ENCODE assay signal across 25 cellular contexts in genomic region chr5:81773574-81773973, GRCh38. TPM values are rescaled to one million over a fixed set of nuclear protein-coding genes. Genes with fewer than 3 reads are reported as not detected.
A peak's percentile ranks its signal among the peaks of the same experiment; 100 is the strongest.
DNase-seq lines count a peak whose midpoint lies in the region; ATAC-seq, FAIRE-seq and TF ChIP-seq lines count a peak whose summit lies in the region.
"Had no signal": no experiment of that assay in that cellular context is flagged by ENCODE, and none has a peak within 500 bp of the region (broad histone marks: within the 10 kb centered on the region; RNA-seq: fewer than 3 reads in every experiment).

No MANE protein-coding gene starts in this region.

- BruUV-seq in K562 (replicated peaks; lab: Mats Ljungman, UMichigan): no TSS peak

- no peaks in the 10 kb centered on the region for H3K9me3 Mint-ChIP-seq in osteocyte (ENCODE audit: unreplicated experiment)
- H3K9me3 Mint-ChIP-seq: activated naive CD4-positive, alpha-beta T cell treated with anti-CD3 and anti-CD28 coated beads for 36 hours; activated T-cell treated with anti-CD3 and anti-CD28 coated beads, Interleukin-2, amount 50 U/mL, for 4 hours; CD4-positive, alpha-beta T cell; central memory CD8-positive, alpha-beta T cell had no signal

- peak; percentile 63 for FAIRE-seq in K562 (lab: Jason Lieb, UNC)
- FAIRE-seq: GM18507, keratinocyte had no signal

- H3K9me2 ChIP-seq in MM.1S (replicated peaks; ENCODE audit: insufficient read depth, low read length): no peaks in the 10 kb centered on the region

- no peak for TF ChIP-seq POLR2A in K562 (conservative IDR thresholded peaks at IDR 0.05)
- no peak for TF ChIP-seq POLR2A in thyroid gland (IDR thresholded peaks at IDR 0.05)

- H2AFZ ChIP-seq in MM.1S (ENCODE audit: low read length): no peak overlapping the region
- H2AFZ ChIP-seq in K562 (ENCODE audit: low read depth, low read length): peak overlapping the region; percentile 72

- peak overlapping the region; percentile 67 for H3K27ac Mint-ChIP-seq in osteocyte (ENCODE audit: unreplicated experiment)
- H3K27ac Mint-ChIP-seq: activated naive CD4-positive, alpha-beta T cell treated with anti-CD3 and anti-CD28 coated beads for 36 hours; CD4-positive, alpha-beta T cell; H9 had no signal

- no peak overlapping the region for H3K9ac ChIP-seq in MM.1S (ENCODE audit: low read length)
- H3K9ac ChIP-seq in K562 (ENCODE audit: insufficient read depth in 1 of 2, low read depth in 2 of 2, low read length in 2 of 2): 0 out of 4 replicates have a peak overlapping the region, but pooled peaks of 1 of the 2 experiments have one; percentile 11

- H3K9me3 ChIP-seq in MM.1S (replicated peaks; ENCODE audit: insufficient read depth, low read length) (no peaks in the 10 kb centered on the region), K562 (replicated peaks; ENCODE audit: control insufficient read depth, insufficient read depth, low read depth, low read length) (no peaks in the 10 kb centered on the region), thyroid gland (no peaks in the 10 kb centered on the region), left lung (no peaks in the 10 kb centered on the region)
- H3K9me3 ChIP-seq: neutrophil, SJSA1 had no signal

- H3K79me2 ChIP-seq in MM.1S (ENCODE audit: low read length) (no peaks in the 10 kb centered on the region), K562 (ENCODE audit: control insufficient read depth, insufficient read depth, low read length) (no peaks in the 10 kb centered on the region)

- H3K4me3 Mint-ChIP-seq in osteocyte (ENCODE audit: unreplicated experiment): no peak overlapping the region
- H3K4me3 Mint-ChIP-seq: activated naive CD4-positive, alpha-beta T cell treated with anti-CD3 and anti-CD28 coated beads for 36 hours; activated T-cell treated with anti-CD3 and anti-CD28 coated beads, Interleukin-2, amount 50 U/mL, for 4 hours; CD4-positive, alpha-beta T cell; central memory CD8-positive, alpha-beta T cell; H9; stimulated activated naive CD8-positive, alpha-beta T cell treated with anti-CD3 and anti-CD28 coated beads, Interleukin-15, amount 100 ng/mL, for 72 hours had no signal

- H3K27ac ChIP-seq in MM.1S (ENCODE audit: low read length) (no peak overlapping the region), K562 (ENCODE audit: extremely low read depth, low read depth, low read length) (peak overlapping the region; percentile 35; the same call in 2 of the 3 replicates), thyroid gland (peak overlapping the region; percentile 4 to 39 (median 27)), left lung (no peak overlapping the region)
- H3K27ac ChIP-seq: epithelial cell of prostate, neutrophil, SJSA1 had no signal

- CTCF ChIA-PET in K562 (lab: Yijun Ruan, JAX; ENCODE audit: low intra/inter-chr PET ratio): no interaction called here

- H3K4me1 ChIP-seq in MM.1S (ENCODE audit: low read length) (peaks cover 24% of the 10 kb centered on the region), K562 (replicated peaks in 1 of 2; ENCODE audit: control insufficient read depth in 2 of 2, insufficient read depth in 2 of 2, low read length in 2 of 2) (peaks cover 0 to 17% of the 10 kb centered on the region in 2 experiments; a peak in 3 of 5 replicates), thyroid gland (peaks cover 5 to 7% of the 10 kb centered on the region in 2 donors), left lung (peaks cover 4 to 5% of the 10 kb centered on the region in 2 donors)

- no peaks in the 10 kb centered on the region for H3K27me3 ChIP-seq in MM.1S (replicated peaks; ENCODE audit: insufficient read depth, low read length)
- no peaks in the 10 kb centered on the region for H3K27me3 ChIP-seq in K562 (ENCODE audit: control insufficient read depth in 2 of 2, insufficient read depth in 2 of 2, low read length in 2 of 2)
- H3K27me3 ChIP-seq in thyroid gland: no peaks in the 10 kb centered on the region
- no peaks in the 10 kb centered on the region for H3K27me3 ChIP-seq in left lung
- H3K27me3 ChIP-seq: neutrophil, SJSA1 had no signal

- H3K36me3 ChIP-seq in MM.1S (replicated peaks; ENCODE audit: insufficient read depth, low read length): no peaks in the 10 kb centered on the region
- no peaks in the 10 kb centered on the region; the same call in 2 of the 3 replicates for H3K36me3 ChIP-seq in K562 (ENCODE audit: control insufficient read depth, insufficient read depth, low read length)
- no peaks in the 10 kb centered on the region for H3K36me3 ChIP-seq in thyroid gland
- no peaks in the 10 kb centered on the region for H3K36me3 ChIP-seq in left lung
- H3K36me3 ChIP-seq: neutrophil, SJSA1 had no signal

- no peak for TF ChIP-seq CTCF in MM.1S (IDR thresholded peaks at IDR 0.05; ENCODE audit: low read length)
- TF ChIP-seq CTCF in K562 (IDR thresholded peaks at IDR 0.05 in 2 of 3, conservative IDR thresholded peaks at IDR 0.05 in 1 of 3; ENCODE audit: insufficient read depth in 2 of 3, low read depth in 1 of 3, low read length in 3 of 3): no peak
- TF ChIP-seq CTCF in osteocyte (IDR thresholded peaks at IDR 0.05): no peak
- TF ChIP-seq CTCF in thyroid gland (IDR thresholded peaks at IDR 0.05): no peak
- no peak for TF ChIP-seq CTCF in left lung (IDR thresholded peaks at IDR 0.05)

- H3K4me2 ChIP-seq in MM.1S (ENCODE audit: low read depth, low read length) (no peak overlapping the region), K562 (ENCODE audit: insufficient read depth, low read length) (no peak overlapping the region; the same call in 1 of the 2 replicates)

- POLR2A ChIA-PET in K562 (lab: Yijun Ruan, JAX): interaction anchor here (0.6 to 3.8 kb wide), 4 partner anchors 11 to 195 kb away, joined by 3 to 35 read pairs (median 4); no protein-coding TSS in a partner anchor

- TF ChIP-seq EP300 in K562 (IDR thresholded peaks at IDR 0.05; ENCODE audit: low read length): no peak

- H3K36me3 Mint-ChIP-seq in osteocyte (ENCODE audit: unreplicated experiment): peaks cover 3% of the 10 kb centered on the region

- H3F3A ChIP-seq in MM.1S (ENCODE audit: insufficient read depth, low read length): no peaks in the 10 kb centered on the region; the same call in 1 of the 2 replicates

- peaks cover 23% of the 10 kb centered on the region for H3K4me1 Mint-ChIP-seq in osteocyte (ENCODE audit: unreplicated experiment)

- peak; percentile 65 for ATAC-seq in K562
- ATAC-seq in left lung: no peak
- ATAC-seq in HG03571 (IDR thresholded peaks at IDR 0.05; ENCODE audit: unreplicated experiment): no peak
- ATAC-seq: activated T-cell treated with anti-CD3 and anti-CD28 coated beads, Interleukin-2, amount 50 U/mL, for 4 hours; stimulated activated naive CD8-positive, alpha-beta T cell treated with anti-CD3 and anti-CD28 coated beads, Interleukin-15, amount 100 ng/mL, for 72 hours had no signal

- H4K20me1 ChIP-seq in MM.1S (ENCODE audit: insufficient read depth, low read length): no peaks in the 10 kb centered on the region
- no peaks in the 10 kb centered on the region for H4K20me1 ChIP-seq in K562 (replicated peaks; ENCODE audit: control insufficient read depth, insufficient read depth, low read length)

- no peaks in the 10 kb centered on the region for H3K27me3 Mint-ChIP-seq in osteocyte (ENCODE audit: unreplicated experiment)
- H3K27me3 Mint-ChIP-seq: CD4-positive, alpha-beta T cell; stimulated activated naive CD8-positive, alpha-beta T cell treated with anti-CD3 and anti-CD28 coated beads, Interleukin-15, amount 100 ng/mL, for 72 hours had no signal

- TF ChIP-seq RAD21 in K562 (CRISPR knock-in tag; conservative IDR thresholded peaks at IDR 0.05 in 1 of 2, IDR thresholded peaks at IDR 0.05 in 1 of 2): no peak

- in situ Hi-C loops in K562 (cut with MboI): no loop called here

- DNase-seq in MM.1S (peak; percentile 38), K562 (ENCODE audit: extremely low read depth in 1 of 4, low spot score in 3 of 4) (peak in 1 of 4 experiments; percentile 44), osteocyte (ENCODE audit: extremely low spot score, unreplicated experiment) (no peak), thyroid gland (no peak), NCI-H345 (lab: John Stamatoyannopoulos, UW) (no peak), left lung (no peak)
- DNase-seq: activated CD4-positive, alpha-beta T cell treated with anti-CD3 and anti-CD28 coated beads for 4 hours; activated naive CD4-positive, alpha-beta T cell treated with anti-CD3 and anti-CD28 coated beads for 36 hours; activated T-cell treated with anti-CD3 and anti-CD28 coated beads, Interleukin-2, amount 50 U/mL, for 4 hours; amygdala; CD4-positive, alpha-beta T cell; foreskin melanocyte; H9; KBM-7; NCI-H187; NCI-H774; retina; stimulated activated naive CD8-positive, alpha-beta T cell treated with anti-CD3 and anti-CD28 coated beads, Interleukin-15, amount 100 ng/mL, for 72 hours had no signal

- H3K4me3 ChIP-seq in MM.1S (ENCODE audit: low read length) (no peak overlapping the region), K562 (no peak overlapping the region), thyroid gland (replicated peaks in 1 of 3) (no peak overlapping the region), left lung (no peak overlapping the region)
- H3K4me3 ChIP-seq: SJSA1 had no signal

- 28% methylated on average over 7 of the region's 7 CpGs for WGBS in K562 (ENCODE audit: insufficient coverage, low coverage, missing lambda C conversion rate)
- 80 to 82% methylated on average over 7 of the region's 7 CpGs for WGBS in thyroid gland, 2 donors

- intact Hi-C loops in K562 (cut with micrococcal nuclease): no loop called here
- intact Hi-C loops in thyroid gland (cut with DNase I): no loop called here
- intact Hi-C loops in left lung (cut with DNase I): no loop called here

- no peaks in the 10 kb centered on the region for H3K9me1 ChIP-seq in K562 (ENCODE audit: control insufficient read depth, insufficient read depth, low read length)

RNA-seq across cellular contexts. Expression of gene SSBP2, which starts 22.7 kb away (rescaled TPM):
- total RNA-seq in K562 (2011; cell fraction: chromatin; rRNA removed; ENCODE audit: low replicate concordance): 60.8 and 64.6 TPM in 2 replicates
- total RNA-seq in K562 (2011; cell fraction: nucleolus; rRNA removed): 20.4 and 22.5 TPM in 2 replicates
- 30.7 and 41.1 TPM in 2 replicates for total RNA-seq in K562 (2011; cell fraction: nucleoplasm; rRNA removed)
- 22.3 and 30.2 TPM in 2 replicates for total RNA-seq in K562 (2014; rRNA removed)
- 42.1 and 47.2 TPM in 2 replicates for total RNA-seq in K562 (2014; rRNA removed; fragmentation: Illumina TruSeq; extraction: Trizol)
- total RNA-seq in K562 (2015; rRNA removed; fragmentation: Illumina TruSeq; extraction: Trizol): 37.7 and 39.9 TPM in 2 replicates
- total RNA-seq in K562 (2021): 36.4 and 41.1 TPM in 2 replicates
- 47.6 and 88.4 TPM in 2 replicates for polyA plus RNA-seq in K562 (2011; rRNA removed)
- polyA plus RNA-seq in K562 (2011; cell fraction: cytosol; rRNA removed): 32.1 and 43.1 TPM in 2 replicates
- 34.8 and 49.1 TPM in 2 replicates for polyA plus RNA-seq in K562 (2011; cell fraction: nucleus; rRNA removed)
- 37.3 and 54.7 TPM in 2 replicates for polyA plus RNA-seq in K562 (2012)
- polyA plus RNA-seq in K562 (2014; fragmentation: Illumina TruSeq; extraction: Trizol): 62.5 and 78.7 TPM in 2 replicates
- 100 to 1,000 TPM in 1 of 2 experiments, 10 to 100 TPM in 1; 81.8 to 133 TPM for polyA plus RNA-seq in K562 (2014; fragmentation: Nextera tagmentation; extraction: Ambion mirVana)
- polyA plus RNA-seq in K562 (2014; rRNA removed): 35.1 and 44.6 TPM in 2 replicates
- polyA minus RNA-seq in K562 (2011; rRNA and poly(A)+ RNA removed): 42.0 and 53.6 TPM in 2 replicates
- 10.9 and 20.5 TPM in 2 replicates for polyA minus RNA-seq in K562 (2011; cell fraction: cytosol; rRNA and poly(A)+ RNA removed)
- 24.2 and 28.5 TPM in 2 replicates for polyA minus RNA-seq in K562 (2011; cell fraction: nucleus; rRNA and poly(A)+ RNA removed)
- 62.1 and 65.9 TPM in 2 replicates for total RNA-seq in osteocyte
- total RNA-seq in thyroid gland: 10 to 100 TPM; 38.6 to 58.5 (median 51.8) TPM
- 10 to 100 TPM; 31.6 to 37.3 TPM for total RNA-seq in left lung

Comparison
In these comparisons a context has a peak if more than half of its experiments do, and no peak if none do; other contexts are left out.
1. H3K27ac ChIP-seq: peak in K562 (single experiment) and thyroid gland (3 of 3); none in MM.1S (single experiment) and left lung (0 of 2).